8 cellular contexts compared by ENCODE assay signal in the genomic region with DNA sequence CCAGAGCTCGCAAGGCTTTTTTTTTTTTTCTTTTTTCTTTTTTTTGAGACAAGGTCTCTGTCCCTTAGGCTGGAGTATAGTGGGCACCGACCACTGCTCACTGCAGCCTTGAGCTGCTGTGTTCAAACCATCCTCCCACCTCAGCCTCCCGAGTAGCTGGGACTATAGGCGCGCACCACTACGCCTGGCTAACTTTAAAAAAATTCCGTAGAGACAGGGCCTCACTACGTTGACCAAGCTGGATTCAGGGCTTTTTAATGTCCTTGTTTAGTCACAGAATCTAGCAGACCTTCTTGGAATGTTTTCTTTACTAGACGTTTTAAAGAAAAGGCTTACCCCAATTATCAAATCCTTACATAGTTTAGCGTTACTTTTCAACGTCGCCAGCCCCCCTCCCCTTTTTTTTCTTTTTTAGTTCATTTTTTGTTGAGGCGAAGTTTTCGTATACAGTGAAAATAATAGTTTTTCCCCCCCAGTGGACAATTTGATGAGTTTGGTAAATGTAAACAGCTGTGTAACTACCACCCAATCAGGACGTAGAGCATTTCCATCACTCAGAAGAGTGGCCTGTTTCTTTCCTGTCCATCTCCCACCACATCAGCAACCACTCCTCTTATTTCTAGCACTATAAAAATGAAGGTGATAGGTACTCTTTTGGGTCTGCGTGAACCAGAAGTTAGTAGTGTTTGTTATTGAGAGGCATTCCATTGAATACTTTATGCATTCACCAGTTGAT. TPM values are rescaled to one million over a fixed set of nuclear protein-coding genes. Genes with fewer than 3 reads are reported as not detected.
A peak's percentile ranks its signal among the peaks of the same experiment; 100 is the strongest.
DNase-seq lines count a peak whose midpoint lies in the region; ATAC-seq and TF ChIP-seq lines count a peak whose summit lies in the region.

No MANE protein-coding gene starts in this region.

- CTCF ChIA-PET in CD8-positive, alpha-beta T cell (lab: Charles Lee) = interaction anchor here (0.8 to 0.9 kb wide), 2 partner anchors 102 to 104 kb away, joined by 3 to 4 read pairs; no protein-coding TSS in a partner anchor

- peaks cover 11% of the 10 kb centered on the region for H3K4me1 ChIP-seq in CD8-positive, alpha-beta T cell (ENCODE audit: insufficient read depth, low read length)
- peaks cover 4 to 17% of the 10 kb centered on the region in 2 donors for H3K4me1 ChIP-seq in left lung

- no peak for TF ChIP-seq CTCF in CD8-positive, alpha-beta T cell (IDR thresholded peaks at IDR 0.05)
- TF ChIP-seq CTCF in left lung (IDR thresholded peaks at IDR 0.05) (no peak), type B pancreatic cell (conservative IDR thresholded peaks at IDR 0.05) (no peak)

- POLR2A ChIA-PET in CD8-positive, alpha-beta T cell (lab: Charles Lee) = no interaction called here

- H3K27ac ChIP-seq in CD8-positive, alpha-beta T cell (ENCODE audit: low read depth, low read length) = peak overlapping the region; percentile 9
- H3K27ac ChIP-seq in left lung = peak overlapping the region in 1 of 2 donors; percentile 41

- peak overlapping the region; percentile 76 for H3K4me3 ChIP-seq in CD8-positive, alpha-beta T cell (ENCODE audit: low read depth, low read length)
- peak overlapping the region; percentile 52 to 57 for H3K4me3 ChIP-seq in left lung

- no peak for ATAC-seq in CD8-positive, alpha-beta T cell
- ATAC-seq in HG02588 (IDR thresholded peaks at IDR 0.05; ENCODE audit: unreplicated experiment) = peak; percentile 38
- ATAC-seq in left lung = peak; percentile 43
- ATAC-seq in GM18907 (IDR thresholded peaks at IDR 0.05; ENCODE audit: unreplicated experiment) = no peak

- no peaks in the 10 kb centered on the region for H3K9me3 Mint-ChIP-seq in CD8-positive, alpha-beta T cell
- no peaks in the 10 kb centered on the region for H3K9me3 Mint-ChIP-seq in activated T-helper 1 cell treated with anti-CD3 and anti-CD28 coated beads, Interleukin-12 subunit alpha, Interleukin-12 subunit beta, Interleukin-2, Interleukin-4 antibody, amounts not matched to agents 30 ng/mL and 10 ng/mL and 1 ng/mL, durations not matched to agents 14 hours and 24 hours and 36 hours
- peaks cover 5% of the 10 kb centered on the region for H3K9me3 Mint-ChIP-seq in type B pancreatic cell

- intact Hi-C loops in CD8-positive, alpha-beta T cell (cut with DNase I, micrococcal nuclease) = loop anchor here (1.0 to 10.0 kb wide), 8 partner anchors 75 to 1387 kb away; a partner anchor contains a TSS
- intact Hi-C loops in activated T-helper 1 cell treated with anti-CD3 and anti-CD28 coated beads, Interleukin-12 subunit alpha, Interleukin-12 subunit beta, Interleukin-2, Interleukin-4 antibody, amounts not matched to agents 30 ng/mL and 10 ng/mL and 1 ng/mL, durations not matched to agents 14 hours and 24 hours and 36 hours (cut with micrococcal nuclease) = loop anchor here (1.0 to 2.0 kb wide), 6 partner anchors 21 to 388 kb away; a partner anchor contains a TSS
- intact Hi-C loops in left lung (cut with DNase I) = no loop called here

- no peak for DNase-seq in CD8-positive, alpha-beta T cell
- no peak for DNase-seq in activated T-helper 1 cell treated with anti-CD3 and anti-CD28 coated beads, Interleukin-12 subunit alpha, Interleukin-12 subunit beta, Interleukin-2, Interleukin-4 antibody, amounts not matched to agents 30 ng/mL and 10 ng/mL and 1 ng/mL, durations not matched to agents 14 hours and 24 hours and 36 hours (ENCODE audit: low spot score)
- DNase-seq in left lung = no peak
- DNase-seq in type B pancreatic cell (ENCODE audit: extremely low spot score, unreplicated experiment) = no peak
- no peak for DNase-seq in epidermal melanocyte (ENCODE audit: insufficient read length, low spot score)
- DNase-seq in SK-N-DZ (ENCODE audit: low spot score) = no peak

- peaks cover 2% of the 10 kb centered on the region for H3K36me3 Mint-ChIP-seq in CD8-positive, alpha-beta T cell
- peaks cover 8% of the 10 kb centered on the region for H3K36me3 Mint-ChIP-seq in activated T-helper 1 cell treated with anti-CD3 and anti-CD28 coated beads, Interleukin-12 subunit alpha, Interleukin-12 subunit beta, Interleukin-2, Interleukin-4 antibody, amounts not matched to agents 30 ng/mL and 10 ng/mL and 1 ng/mL, durations not matched to agents 14 hours and 24 hours and 36 hours (ENCODE audit: low read depth)
- no peaks in the 10 kb centered on the region for H3K36me3 Mint-ChIP-seq in type B pancreatic cell

- peak overlapping the region; percentile 92 for H3K4me3 Mint-ChIP-seq in CD8-positive, alpha-beta T cell
- peak overlapping the region; percentile 94 for H3K4me3 Mint-ChIP-seq in activated T-helper 1 cell treated with anti-CD3 and anti-CD28 coated beads, Interleukin-12 subunit alpha, Interleukin-12 subunit beta, Interleukin-2, Interleukin-4 antibody, amounts not matched to agents 30 ng/mL and 10 ng/mL and 1 ng/mL, durations not matched to agents 14 hours and 24 hours and 36 hours
- peak overlapping the region; percentile 92 for H3K4me3 Mint-ChIP-seq in type B pancreatic cell

- H3K36me3 ChIP-seq in CD8-positive, alpha-beta T cell (ENCODE audit: insufficient read depth, low read length) = no peaks in the 10 kb centered on the region
- H3K36me3 ChIP-seq in left lung = no peaks in the 10 kb centered on the region

- no peaks in the 10 kb centered on the region for H3K27me3 Mint-ChIP-seq in CD8-positive, alpha-beta T cell (ENCODE audit: low read depth)
- no peaks in the 10 kb centered on the region for H3K27me3 Mint-ChIP-seq in activated T-helper 1 cell treated with anti-CD3 and anti-CD28 coated beads, Interleukin-12 subunit alpha, Interleukin-12 subunit beta, Interleukin-2, Interleukin-4 antibody, amounts not matched to agents 30 ng/mL and 10 ng/mL and 1 ng/mL, durations not matched to agents 14 hours and 24 hours and 36 hours (ENCODE audit: insufficient read depth)
- H3K27me3 Mint-ChIP-seq in type B pancreatic cell = no peaks in the 10 kb centered on the region

- no peaks in the 10 kb centered on the region for H3K27me3 ChIP-seq in CD8-positive, alpha-beta T cell (ENCODE audit: insufficient read depth, low read length)
- no peaks in the 10 kb centered on the region for H3K27me3 ChIP-seq in left lung

- H3K4me1 Mint-ChIP-seq in CD8-positive, alpha-beta T cell (ENCODE audit: low read depth) = peaks cover 12% of the 10 kb centered on the region
- H3K4me1 Mint-ChIP-seq in activated T-helper 1 cell treated with anti-CD3 and anti-CD28 coated beads, Interleukin-12 subunit alpha, Interleukin-12 subunit beta, Interleukin-2, Interleukin-4 antibody, amounts not matched to agents 30 ng/mL and 10 ng/mL and 1 ng/mL, durations not matched to agents 14 hours and 24 hours and 36 hours (ENCODE audit: low read depth) = peaks cover 38% of the 10 kb centered on the region
- H3K4me1 Mint-ChIP-seq in type B pancreatic cell (ENCODE audit: unreplicated experiment) = peaks cover 23% of the 10 kb centered on the region

- H3K27ac Mint-ChIP-seq in CD8-positive, alpha-beta T cell = peak overlapping the region; percentile 22
- H3K27ac Mint-ChIP-seq in activated T-helper 1 cell treated with anti-CD3 and anti-CD28 coated beads, Interleukin-12 subunit alpha, Interleukin-12 subunit beta, Interleukin-2, Interleukin-4 antibody, amounts not matched to agents 30 ng/mL and 10 ng/mL and 1 ng/mL, durations not matched to agents 14 hours and 24 hours and 36 hours = peak overlapping the region; percentile 66
- peak overlapping the region; percentile 85 for H3K27ac Mint-ChIP-seq in type B pancreatic cell

- no peaks in the 10 kb centered on the region for H3K9me3 ChIP-seq in CD8-positive, alpha-beta T cell (ENCODE audit: low read length)
- H3K9me3 ChIP-seq in left lung = no peaks in the 10 kb centered on the region

RNA-seq across cellular contexts. Expression of a gene that starts 0.7 kb away (rescaled TPM):
- under 1 TPM in 1 of 2 experiments, not detected in 1; 0.54 TPM for total RNA-seq in CD8-positive, alpha-beta T cell
- total RNA-seq in activated T-helper 1 cell treated with anti-CD3 and anti-CD28 coated beads, Interleukin-12 subunit alpha, Interleukin-12 subunit beta, Interleukin-2, Interleukin-4 antibody, amounts not matched to agents 30 ng/mL and 10 ng/mL and 1 ng/mL, durations not matched to agents 14 hours and 24 hours and 36 hours = 22.4 and 26.4 TPM in 2 replicates
- total RNA-seq in left lung = 1 to 10 TPM; 1.8 to 8.3 TPM
- total RNA-seq in type B pancreatic cell (ENCODE audit: low replicate concordance) = 18.8 and 58.8 TPM in 2 replicates
- polyA plus RNA-seq in SK-N-DZ (2014; cell fraction: cytosol; rRNA removed) = 35.1 and 45.4 TPM in 2 replicates
- 375 and 425 TPM in 2 replicates for polyA plus RNA-seq in SK-N-DZ (2014; cell fraction: nucleus; rRNA removed)

Comparison
In these comparisons a context has a peak if more than half of its experiments do, and no peak if none do; other contexts are left out.
1. ATAC-seq: peak in HG02588 (single experiment) and left lung (single experiment); none in CD8-positive, alpha-beta T cell (single experiment) and GM18907 (single experiment).
2. H3K27ac Mint-ChIP-seq: peak in every context shown above with its lines; median percentile 85 in type B pancreatic cell; 66 in activated T-helper 1 cell treated with anti-CD3 and anti-CD28 coated beads, Interleukin-12 subunit alpha, Interleukin-12 subunit beta, Interleukin-2, Interleukin-4 antibody, amounts not matched to agents 30 ng/mL and 10 ng/mL and 1 ng/mL, durations not matched to agents 14 hours and 24 hours and 36 hours; 22 in CD8-positive, alpha-beta T cell.
3. intact Hi-C loops: an anchor here in CD8-positive, alpha-beta T cell (1.0 to 10.0 kb wide) and activated T-helper 1 cell treated with anti-CD3 and anti-CD28 coated beads, Interleukin-12 subunit alpha, Interleukin-12 subunit beta, Interleukin-2, Interleukin-4 antibody, amounts not matched to agents 30 ng/mL and 10 ng/mL and 1 ng/mL, durations not matched to agents 14 hours and 24 hours and 36 hours (1.0 to 2.0 kb wide); none called in left lung.
4. Peak in every context shown above with its lines, with median percentiles within 50 percentile points of each other: H3K4me3 Mint-ChIP-seq.